Comparison of ENCODE assay signal across 13 cellular contexts in genomic region chr3:184496933-184497332, GRCh38.
DNase-seq lines count a peak whose midpoint lies in the region; ATAC-seq and TF ChIP-seq lines count a peak whose summit lies in the region.
"Had no signal": no experiment of that assay in that cellular context is flagged by ENCODE, and none has a peak within 500 bp of the region (broad histone marks: within the 10 kb centered on the region; RNA-seq: fewer than 3 reads in every experiment).

No MANE protein-coding gene starts in this region.

- H3K27ac ChIP-seq in foreskin keratinocyte: no peak overlapping the region

- no peaks in the 10 kb centered on the region for H3K4me1 Mint-ChIP-seq in progenitor cell of endocrine pancreas (ENCODE audit: low read depth)

- H3K4me3 Mint-ChIP-seq in progenitor cell of endocrine pancreas (ENCODE audit: low read depth): no peak overlapping the region

- no peaks in the 10 kb centered on the region for H3K36me3 Mint-ChIP-seq in progenitor cell of endocrine pancreas (ENCODE audit: insufficient read depth)

- peak; percentile 19 for ATAC-seq in foreskin keratinocyte

- H3K27ac Mint-ChIP-seq in progenitor cell of endocrine pancreas: no peak overlapping the region

- DNase-seq in NCI-H2107 (lab: John Stamatoyannopoulos, UW) (peak; percentile 22), NCI-H2107 treated with DMSO at 0.1 percent for 48 hours (lab: John Stamatoyannopoulos, UW; ENCODE audit: unreplicated experiment) (no peak), DMS79 treated with DMSO at 0.1 percent for 48 hours (lab: John Stamatoyannopoulos, UW) (peak; percentile 87), NCI-H524 (lab: John Stamatoyannopoulos, UW) (peak; percentile 44 to 73), foreskin keratinocyte (no peak), progenitor cell of endocrine pancreas (ENCODE audit: low spot score, unreplicated experiment) (no peak), UCSD-AML1 (lab: John Stamatoyannopoulos, UW; ENCODE audit: unreplicated experiment) (no peak), NCI-H1048 (lab: John Stamatoyannopoulos, UW) (no peak)
- DNase-seq: Calu3, HCEC 1CT, IMR-90, Kasumi-1, NCI-H2081 treated with DMSO at 0.1 percent for 48 hours had no signal

- TF ChIP-seq CTCF in foreskin keratinocyte (conservative IDR thresholded peaks at IDR 0.05): no peak
- no peak for TF ChIP-seq CTCF in progenitor cell of endocrine pancreas (IDR thresholded peaks at IDR 0.05; ENCODE audit: unreplicated experiment)

- no peaks in the 10 kb centered on the region for H3K9me3 Mint-ChIP-seq in progenitor cell of endocrine pancreas (ENCODE audit: low read depth)

- peaks cover 3% of the 10 kb centered on the region for H3K4me1 ChIP-seq in foreskin keratinocyte

- H3K27me3 ChIP-seq in foreskin keratinocyte: peaks cover 55% of the 10 kb centered on the region

- H3K27me3 Mint-ChIP-seq in progenitor cell of endocrine pancreas: peaks cover 46% of the 10 kb centered on the region

Comparison
In these comparisons a context has a peak if more than half of its experiments do, and no peak if none do; other contexts are left out.
1. DNase-seq: peak in NCI-H2107 (single experiment), DMS79 treated with DMSO at 0.1 percent for 48 hours (single experiment) and NCI-H524 (2 of 2); none in NCI-H2107 treated with DMSO at 0.1 percent for 48 hours (single experiment), foreskin keratinocyte (0 of 2), progenitor cell of endocrine pancreas (single experiment), UCSD-AML1 (single experiment) and NCI-H1048 (single experiment).